ENCODE assay signal across 15 cellular contexts in genomic region chr6:152462716-152463115, GRCh38.
A peak's percentile ranks its signal among the peaks of the same experiment; 100 is the strongest.
DNase-seq lines count a peak whose midpoint lies in the region; ATAC-seq and TF ChIP-seq lines count a peak whose summit lies in the region.
"Had no signal": no experiment of that assay in that cellular context is flagged by ENCODE, and none has a peak within 500 bp of the region (broad histone marks: within the 10 kb centered on the region; RNA-seq: fewer than 3 reads in every experiment).

No MANE protein-coding gene starts in this region.

- H3K4me1 Mint-ChIP-seq in CD14-positive monocyte, result peaks cover 12% of the 10 kb centered on the region

- H3K36me3 ChIP-seq in MG63, result no peaks in the 10 kb centered on the region
- H3K36me3 ChIP-seq in rectal smooth muscle tissue (ENCODE audit: control insufficient read depth, insufficient read depth, low read length), result no peaks in the 10 kb centered on the region
- H3K36me3 ChIP-seq: colonic mucosa, pancreas had no signal

- intact Hi-C loops in CD14-positive monocyte (cut with micrococcal nuclease), result no loop called here

- H3K9me3 Mint-ChIP-seq in CD14-positive monocyte, result no peaks in the 10 kb centered on the region
- H3K9me3 Mint-ChIP-seq: activated naive CD4-positive, alpha-beta T cell treated with anti-CD3 and anti-CD28 coated beads for 36 hours; stimulated activated naive CD8-positive, alpha-beta T cell treated with anti-CD3 and anti-CD28 coated beads, Interleukin-15, Interleukin-2, amounts not matched to agents 100 ng/mL and 50 ng/mL, for 24 hours had no signal

- no peak for TF ChIP-seq CTCF in epithelial cell of proximal tubule (conservative IDR thresholded peaks at IDR 0.05; ENCODE audit: low read depth, low read length)
- no peak for TF ChIP-seq CTCF in CD14-positive monocyte (IDR thresholded peaks at IDR 0.05)

- no peaks in the 10 kb centered on the region for H3K27me3 ChIP-seq in MG63
- H3K27me3 ChIP-seq in rectal smooth muscle tissue (ENCODE audit: control insufficient read depth, insufficient read depth, low read length), result no peaks in the 10 kb centered on the region
- H3K27me3 ChIP-seq: colonic mucosa, pancreas had no signal

- DNase-seq in DMS53 treated with DMSO at 0.1 percent for 48 hours (lab: John Stamatoyannopoulos, UW; ENCODE audit: unreplicated experiment), result peak; percentile 33
- DNase-seq in MG63, result no peak
- no peak for DNase-seq in epithelial cell of proximal tubule (ENCODE audit: low read depth)
- DNase-seq in activated naive CD4-positive, alpha-beta T cell treated with Interleukin-2 at 50 U/mL for 16 hours, result no peak
- DNase-seq in CD14-positive monocyte (ENCODE audit: low spot score), result no peak
- DNase-seq: activated CD4-positive, alpha-beta T cell treated with anti-CD3 and anti-CD28 coated beads for 36 hours; activated naive CD4-positive, alpha-beta T cell treated with anti-CD3 and anti-CD28 coated beads for 36 hours; colonic mucosa; NCI-H2227 treated with DMSO at 0.1 percent for 48 hours; pancreas; stimulated activated CD4-positive, alpha-beta T cell treated with anti-CD3 and anti-CD28 coated beads, Interleukin-4, amount 100 ng/mL, for 24 hours had no signal

- H3K9me3 ChIP-seq in MG63, result no peaks in the 10 kb centered on the region
- H3K9me3 ChIP-seq: colonic mucosa, pancreas had no signal

- H3K27ac ChIP-seq in rectal smooth muscle tissue (ENCODE audit: low read depth, low read length), result no peak overlapping the region
- H3K27ac ChIP-seq: colonic mucosa, pancreas had no signal

- peak overlapping the region in 1 of 2 donors; percentile 73 for H3K4me3 Mint-ChIP-seq in CD14-positive monocyte
- H3K4me3 Mint-ChIP-seq: activated CD4-positive, alpha-beta T cell treated with anti-CD3 and anti-CD28 coated beads for 36 hours; activated naive CD4-positive, alpha-beta T cell treated with anti-CD3 and anti-CD28 coated beads for 36 hours; stimulated activated naive CD8-positive, alpha-beta T cell treated with anti-CD3 and anti-CD28 coated beads, Interleukin-15, Interleukin-2, amounts not matched to agents 100 ng/mL and 50 ng/mL, for 24 hours had no signal

- peaks cover 27 to 30% of the 10 kb centered on the region in 2 donors for H3K36me3 Mint-ChIP-seq in CD14-positive monocyte

- H3K4me3 ChIP-seq in MG63 (peak overlapping the region; percentile 52), epithelial cell of proximal tubule (ENCODE audit: low read depth, low read length) (peak overlapping the region; percentile 35), rectal smooth muscle tissue (ENCODE audit: low read length) (peak overlapping the region; percentile 5)
- H3K4me3 ChIP-seq: colonic mucosa, pancreas had no signal

- H3K9ac ChIP-seq in rectal smooth muscle tissue (ENCODE audit: low read length), result no peak overlapping the region

- no peaks in the 10 kb centered on the region for H3K27me3 Mint-ChIP-seq in CD14-positive monocyte (ENCODE audit: low read depth in 3 of 3)

- no peaks in the 10 kb centered on the region for H3K4me1 ChIP-seq in rectal smooth muscle tissue (ENCODE audit: control insufficient read depth, insufficient read depth, low read length)
- H3K4me1 ChIP-seq: colonic mucosa had no signal

- ATAC-seq in GM18870 (IDR thresholded peaks at IDR 0.05; ENCODE audit: unreplicated experiment) (no peak), HG02981 (IDR thresholded peaks at IDR 0.05; ENCODE audit: unreplicated experiment) (no peak)
- ATAC-seq: activated CD4-positive, alpha-beta T cell treated with anti-CD3 and anti-CD28 coated beads for 36 hours; pancreas had no signal

- H3K27ac Mint-ChIP-seq in CD14-positive monocyte, result no peak overlapping the region
- H3K27ac Mint-ChIP-seq: activated CD4-positive, alpha-beta T cell treated with anti-CD3 and anti-CD28 coated beads for 36 hours; activated naive CD4-positive, alpha-beta T cell treated with anti-CD3 and anti-CD28 coated beads for 36 hours; stimulated activated naive CD8-positive, alpha-beta T cell treated with anti-CD3 and anti-CD28 coated beads, Interleukin-15, Interleukin-2, amounts not matched to agents 100 ng/mL and 50 ng/mL, for 24 hours had no signal
